In genomic region chr9:128558431-128559310, GRCh38 we compare ENCODE assay signal across 8 cellular contexts. TPM values are rescaled to one million over a fixed set of nuclear protein-coding genes. Genes with fewer than 3 reads are reported as not detected.
A peak's percentile ranks its signal among the peaks of the same experiment; 100 is the strongest.
DNase-seq lines count a peak whose midpoint lies in the region; ATAC-seq and TF ChIP-seq lines count a peak whose summit lies in the region.

No MANE protein-coding gene starts in this region.

- H2AFZ ChIP-seq in OCI-LY7 (ENCODE audit: low read length) (no peak overlapping the region), osteoblast (ENCODE audit: low read length) (no peak overlapping the region)

- no peaks in the 10 kb centered on the region for H3K9me3 Mint-ChIP-seq in activated naive CD4-positive, alpha-beta T cell treated with anti-CD3 and anti-CD28 coated beads, Interleukin-2, amount 10 ng/mL, durations not matched to agents 7 days and 5 days

- no TSS peak for BruUV-seq in OCI-LY7 (replicated peaks; lab: Mats Ljungman, UMichigan)

- H3K4me3 ChIP-seq in OCI-LY7 (ENCODE audit: low read depth, low read length, poor library complexity, severe bottlenecking) (no peak overlapping the region), osteoblast (ENCODE audit: insufficient read depth, low read length) (peak overlapping the region; percentile 55), vagina (peak overlapping the region in 1 of 2 donors; percentile 13)

- TF ChIP-seq POLR2A in vagina (IDR thresholded peaks at IDR 0.05) = no peak

- no peaks in the 10 kb centered on the region for H3K27me3 ChIP-seq in osteoblast (ENCODE audit: insufficient read depth, low read length)
- H3K27me3 ChIP-seq in vagina = no peaks in the 10 kb centered on the region

- ATAC-seq in HG03378 (IDR thresholded peaks at IDR 0.05; ENCODE audit: unreplicated experiment) = peak; percentile 69

- CTCF ChIA-PET in OCI-LY7 (lab: Charles Lee; ENCODE audit: unreplicated experiment) = no interaction called here
- CTCF ChIA-PET in activated naive CD4-positive, alpha-beta T cell treated with anti-CD3 and anti-CD28 coated beads, Interleukin-2, amount 10 ng/mL, durations not matched to agents 7 days and 5 days (lab: Charles Lee) = interaction anchor here (0.6 kb wide), 1 partner anchor 204 kb away, joined by 3 read pairs; no protein-coding TSS in a partner anchor

- POLR2A ChIA-PET in OCI-LY7 (lab: Charles Lee) = interaction anchor here (0.6 to 1.2 kb wide), 3 partner anchors 13 to 237 kb away, joined by 3 read pairs; no protein-coding TSS in a partner anchor

- peak overlapping the region; percentile 34 for H3K27ac Mint-ChIP-seq in activated naive CD4-positive, alpha-beta T cell treated with anti-CD3 and anti-CD28 coated beads, Interleukin-2, amount 10 ng/mL, durations not matched to agents 7 days and 5 days

- no peaks in the 10 kb centered on the region for H3K9me2 ChIP-seq in OCI-LY7 (ENCODE audit: insufficient read depth, low read length)

- H3K36me3 Mint-ChIP-seq in activated naive CD4-positive, alpha-beta T cell treated with anti-CD3 and anti-CD28 coated beads, Interleukin-2, amount 10 ng/mL, durations not matched to agents 7 days and 5 days = peaks cover 21% of the 10 kb centered on the region

- no peak overlapping the region for H3K4me3 Mint-ChIP-seq in activated naive CD4-positive, alpha-beta T cell treated with anti-CD3 and anti-CD28 coated beads, Interleukin-2, amount 10 ng/mL, durations not matched to agents 7 days and 5 days

- peaks cover 19% of the 10 kb centered on the region for H3K4me1 Mint-ChIP-seq in activated naive CD4-positive, alpha-beta T cell treated with anti-CD3 and anti-CD28 coated beads, Interleukin-2, amount 10 ng/mL, durations not matched to agents 7 days and 5 days

- intact Hi-C loops in OCI-LY7 (cut with micrococcal nuclease; ENCODE audit: unreplicated experiment) (loop anchor here (10.0 kb wide), 1 partner anchor 166 kb away; the partner anchor contains the start of gene ZDHHC12), vagina (cut with DNase I) (loop anchor here (10.0 kb wide), 1 partner anchor 126 kb away; the partner anchor contains the start of gene SET)

- H3K4me2 ChIP-seq in OCI-LY7 (ENCODE audit: low read length) = peak overlapping the region; percentile 52
- H3K4me2 ChIP-seq in osteoblast (ENCODE audit: insufficient read depth, low read length) = peak overlapping the region; percentile 80

- DNase-seq in activated naive CD4-positive, alpha-beta T cell treated with Interleukin-2 at 50 U/mL for 16 hours = peak; percentile 49
- no peak for DNase-seq in activated naive CD4-positive, alpha-beta T cell (lab: John Stamatoyannopoulos, UW)
- peak; percentile 53 for DNase-seq in OCI-LY7 (ENCODE audit: low spot score)
- DNase-seq in activated naive CD4-positive, alpha-beta T cell treated with anti-CD3 and anti-CD28 coated beads, Interleukin-2, amount 10 ng/mL, durations not matched to agents 7 days and 5 days = no peak
- peak; percentile 96 for DNase-seq in foreskin melanocyte
- peak; percentile 89 for DNase-seq in osteoblast (ENCODE audit: insufficient read length, low spot score, missing footprints)
- no peak for DNase-seq in vagina (ENCODE audit: extremely low spot score in 2 of 2)

- H3K4me1 ChIP-seq in OCI-LY7 (ENCODE audit: insufficient read depth, low read length, poor library complexity, severe bottlenecking) = peaks cover 46% of the 10 kb centered on the region
- peaks cover 55% of the 10 kb centered on the region for H3K4me1 ChIP-seq in osteoblast (ENCODE audit: insufficient read depth, low read length)
- peaks cover 66% of the 10 kb centered on the region for H3K4me1 ChIP-seq in vagina

- H3K27ac ChIP-seq in OCI-LY7 (ENCODE audit: low read depth, low read length, poor library complexity, severe bottlenecking) = no peak overlapping the region
- H3K27ac ChIP-seq in osteoblast (ENCODE audit: low read depth, low read length) = peak overlapping the region; percentile 84
- peak overlapping the region; percentile 71 for H3K27ac ChIP-seq in vagina

- H3K36me3 ChIP-seq in OCI-LY7 (ENCODE audit: insufficient read depth, low read length) = peaks cover 18% of the 10 kb centered on the region; the same call in 1 of the 2 replicates
- H3K36me3 ChIP-seq in osteoblast (ENCODE audit: insufficient read depth, low read length) = peaks cover 9% of the 10 kb centered on the region
- H3K36me3 ChIP-seq in vagina = peaks cover 0 to 5% of the 10 kb centered on the region in 2 donors

- no peaks in the 10 kb centered on the region for H3K27me3 Mint-ChIP-seq in activated naive CD4-positive, alpha-beta T cell treated with anti-CD3 and anti-CD28 coated beads, Interleukin-2, amount 10 ng/mL, durations not matched to agents 7 days and 5 days

- peaks cover 20% of the 10 kb centered on the region; the same call in 1 of the 2 replicates for H4K20me1 ChIP-seq in OCI-LY7 (ENCODE audit: insufficient read depth, low read length)
- H4K20me1 ChIP-seq in osteoblast (ENCODE audit: insufficient read depth, low read length) = peaks cover 74% of the 10 kb centered on the region

- H3K79me2 ChIP-seq in OCI-LY7 (ENCODE audit: insufficient read depth, low read depth, low read length) (peaks cover 61% of the 10 kb centered on the region), osteoblast (ENCODE audit: insufficient read depth, low read length) (peaks cover 90% of the 10 kb centered on the region)

- H3K9me3 ChIP-seq in OCI-LY7 (ENCODE audit: low read length) (no peaks in the 10 kb centered on the region), osteoblast (ENCODE audit: low read depth, low read length) (no peaks in the 10 kb centered on the region), vagina (no peaks in the 10 kb centered on the region)

- TF ChIP-seq CTCF in OCI-LY7 (conservative IDR thresholded peaks at IDR 0.05; ENCODE audit: low read length) (no peak), osteoblast (IDR thresholded peaks at IDR 0.05; ENCODE audit: extremely low read depth, low read depth, low read length) (no peak), vagina (IDR thresholded peaks at IDR 0.05) (no peak)

RNA-seq across cellular contexts. Expression of gene SPTAN1, which starts 6.3 kb away (rescaled TPM):
- total RNA-seq in OCI-LY7 (2014; rRNA removed; shearing (Covaris generic)) = 259 and 272 TPM in 2 replicates
- total RNA-seq in OCI-LY7 (2022) (239 and 283 TPM in 2 replicates), osteoblast (324 and 354 TPM in 2 replicates), vagina (292 TPM)

RNA-seq across cellular contexts. Expression of gene GLE1, which starts 54.2 kb away (rescaled TPM):
- total RNA-seq in OCI-LY7 (2014; rRNA removed; shearing (Covaris generic)) = 30.8 and 34.8 TPM in 2 replicates
- total RNA-seq in OCI-LY7 (2022) = 43.4 and 45.2 TPM in 2 replicates
- 17.1 and 19.2 TPM in 2 replicates for total RNA-seq in osteoblast
- total RNA-seq in vagina = 20.9 TPM

Comparison
In these comparisons a context has a peak if more than half of its experiments do, and no peak if none do; other contexts are left out.
1. DNase-seq: peak in activated naive CD4-positive, alpha-beta T cell treated with Interleukin-2 at 50 U/mL for 16 hours (single experiment), OCI-LY7 (single experiment), foreskin melanocyte (single experiment) and osteoblast (single experiment); none in activated naive CD4-positive, alpha-beta T cell (0 of 4), activated naive CD4-positive, alpha-beta T cell treated with anti-CD3 and anti-CD28 coated beads, Interleukin-2, amount 10 ng/mL, durations not matched to agents 7 days and 5 days (single experiment) and vagina (0 of 2).